12 cellular contexts compared by ENCODE assay signal in genomic region chr7:77352688-77353406, GRCh38.
A peak's percentile ranks its signal among the peaks of the same experiment; 100 is the strongest.
DNase-seq lines count a peak whose midpoint lies in the region; ATAC-seq lines count a peak whose summit lies in the region.
"Had no signal": no experiment of that assay in that cellular context is flagged by ENCODE, and none has a peak within 500 bp of the region (broad histone marks: within the 10 kb centered on the region; RNA-seq: fewer than 3 reads in every experiment).

No MANE protein-coding gene starts in this region.

- peak; percentile 39 to 47 for ATAC-seq in activated T-cell treated with anti-CD3 and anti-CD28 coated beads, Interleukin-2, amount 50 U/mL, for 4 hours
- peak; percentile 54 for ATAC-seq in stimulated activated effector memory CD8-positive, alpha-beta T cell treated with anti-CD3 and anti-CD28 coated beads, Interleukin-12 subunit alpha, Interleukin-12 subunit beta, amount 100 ng/mL, for 72 hours
- ATAC-seq in GM18868 (IDR thresholded peaks at IDR 0.05; ENCODE audit: unreplicated experiment), result no peak

- no peaks in the 10 kb centered on the region for H3K9me3 Mint-ChIP-seq in activated T-cell treated with anti-CD3 and anti-CD28 coated beads, Interleukin-2, amount 50 U/mL, for 4 hours
- no peaks in the 10 kb centered on the region for H3K9me3 Mint-ChIP-seq in IgD-negative memory B cell
- H3K9me3 Mint-ChIP-seq in activated naive CD8-positive, alpha-beta T cell treated with anti-CD3 and anti-CD28 coated beads for 36 hours, result no peaks in the 10 kb centered on the region
- H3K9me3 Mint-ChIP-seq in stimulated activated effector memory CD8-positive, alpha-beta T cell treated with anti-CD3 and anti-CD28 coated beads, Interleukin-12 subunit alpha, Interleukin-12 subunit beta, amount 100 ng/mL, for 72 hours, result no peaks in the 10 kb centered on the region

- no peaks in the 10 kb centered on the region for H3K27me3 Mint-ChIP-seq in activated T-cell treated with anti-CD3 and anti-CD28 coated beads, Interleukin-2, amount 50 U/mL, for 4 hours (ENCODE audit: low read depth)
- no peaks in the 10 kb centered on the region for H3K27me3 Mint-ChIP-seq in IgD-negative memory B cell
- no peaks in the 10 kb centered on the region for H3K27me3 Mint-ChIP-seq in activated naive CD8-positive, alpha-beta T cell treated with anti-CD3 and anti-CD28 coated beads for 36 hours

- no peak for DNase-seq in activated T-cell treated with anti-CD3 and anti-CD28 coated beads, Interleukin-2, amount 50 U/mL, for 4 hours
- DNase-seq in activated T-cell treated with anti-CD3 and anti-CD28 coated beads, Interleukin-2, amount 50 U/mL, for 48 hours, result no peak
- no peak for DNase-seq in activated naive CD8-positive, alpha-beta T cell treated with anti-CD3 and anti-CD28 coated beads for 36 hours
- no peak for DNase-seq in stimulated activated effector memory CD8-positive, alpha-beta T cell treated with anti-CD3 and anti-CD28 coated beads, Interleukin-12 subunit alpha, Interleukin-12 subunit beta, amount 100 ng/mL, for 72 hours (ENCODE audit: low spot score in 2 of 2)
- DNase-seq in DMS79 (lab: John Stamatoyannopoulos, UW), result no peak
- no peak for DNase-seq in EL
- DNase-seq: foreskin fibroblast, NCI-H1417 treated with DMSO at 0.1 percent for 48 hours, NCI-H69, T-helper 9 cell had no signal

- H3K27ac Mint-ChIP-seq in IgD-negative memory B cell, result peak overlapping the region in 2 of 3 donors; percentile 75 to 92
- peak overlapping the region; percentile 65 for H3K27ac Mint-ChIP-seq in activated naive CD8-positive, alpha-beta T cell treated with anti-CD3 and anti-CD28 coated beads for 36 hours
- peak overlapping the region; percentile 80 for H3K27ac Mint-ChIP-seq in stimulated activated effector memory CD8-positive, alpha-beta T cell treated with anti-CD3 and anti-CD28 coated beads, Interleukin-12 subunit alpha, Interleukin-12 subunit beta, amount 100 ng/mL, for 72 hours

- H3K4me1 Mint-ChIP-seq in activated T-cell treated with anti-CD3 and anti-CD28 coated beads, Interleukin-2, amount 50 U/mL, for 4 hours (ENCODE audit: low read depth), result peaks cover 71% of the 10 kb centered on the region
- H3K4me1 Mint-ChIP-seq in IgD-negative memory B cell, result peaks cover 24 to 36% (median 30%) of the 10 kb centered on the region in 3 donors
- H3K4me1 Mint-ChIP-seq in activated naive CD8-positive, alpha-beta T cell treated with anti-CD3 and anti-CD28 coated beads for 36 hours, result peaks cover 54% of the 10 kb centered on the region
- peaks cover 55% of the 10 kb centered on the region for H3K4me1 Mint-ChIP-seq in stimulated activated effector memory CD8-positive, alpha-beta T cell treated with anti-CD3 and anti-CD28 coated beads, Interleukin-12 subunit alpha, Interleukin-12 subunit beta, amount 100 ng/mL, for 72 hours

- H3K4me3 Mint-ChIP-seq in activated T-cell treated with anti-CD3 and anti-CD28 coated beads, Interleukin-2, amount 50 U/mL, for 4 hours, result peak overlapping the region; percentile 39
- peak overlapping the region in 2 of 4 donors; percentile 5 to 33 for H3K4me3 Mint-ChIP-seq in IgD-negative memory B cell
- no peak overlapping the region for H3K4me3 Mint-ChIP-seq in activated naive CD8-positive, alpha-beta T cell treated with anti-CD3 and anti-CD28 coated beads for 36 hours
- H3K4me3 Mint-ChIP-seq in stimulated activated effector memory CD8-positive, alpha-beta T cell treated with anti-CD3 and anti-CD28 coated beads, Interleukin-12 subunit alpha, Interleukin-12 subunit beta, amount 100 ng/mL, for 72 hours, result peak overlapping the region; percentile 55

- H3K36me3 Mint-ChIP-seq in activated T-cell treated with anti-CD3 and anti-CD28 coated beads, Interleukin-2, amount 50 U/mL, for 4 hours (ENCODE audit: insufficient read depth), result peaks cover 5% of the 10 kb centered on the region
- H3K36me3 Mint-ChIP-seq in IgD-negative memory B cell, result peaks cover 9% of the 10 kb centered on the region
- H3K36me3 Mint-ChIP-seq in activated naive CD8-positive, alpha-beta T cell treated with anti-CD3 and anti-CD28 coated beads for 36 hours, result no peaks in the 10 kb centered on the region
- no peaks in the 10 kb centered on the region for H3K36me3 Mint-ChIP-seq in stimulated activated effector memory CD8-positive, alpha-beta T cell treated with anti-CD3 and anti-CD28 coated beads, Interleukin-12 subunit alpha, Interleukin-12 subunit beta, amount 100 ng/mL, for 72 hours
